ENCODE assay signal across 8 cellular contexts in the genomic region with DNA sequence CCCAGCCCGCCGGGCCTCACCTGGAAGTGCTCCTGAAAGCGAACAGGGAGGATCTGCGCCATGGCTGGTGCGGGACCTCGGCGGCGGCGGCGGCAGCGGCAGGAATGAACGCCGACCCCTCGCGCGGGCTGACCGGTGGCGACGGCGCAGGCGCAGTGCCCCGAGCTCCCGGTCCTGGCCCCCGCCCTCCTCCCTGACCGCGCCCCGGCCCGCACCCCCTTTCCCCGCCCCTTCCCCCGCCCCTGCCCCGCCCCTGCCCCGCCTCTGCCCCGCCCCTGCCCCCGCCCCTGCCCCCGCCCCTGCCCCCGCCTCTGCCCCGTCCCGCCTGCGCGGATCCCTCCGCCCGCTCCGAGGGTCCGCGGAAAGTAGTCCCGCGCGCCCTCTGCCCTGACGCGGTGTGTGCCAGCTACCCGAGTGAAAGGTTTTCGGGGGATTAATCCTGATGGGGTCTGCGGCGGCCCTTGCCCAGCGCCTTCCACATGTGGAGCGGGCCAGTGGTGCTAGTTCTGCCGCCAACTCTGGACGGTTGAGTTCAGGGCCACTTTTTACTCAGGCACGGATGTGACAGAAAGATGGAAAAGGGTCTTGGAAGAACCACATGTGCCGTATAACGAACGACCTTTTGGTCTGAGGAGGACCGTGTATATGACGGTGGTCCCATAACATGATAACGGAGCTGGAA. TPM values are rescaled to one million over a fixed set of nuclear protein-coding genes. Genes with fewer than 3 reads are reported as not detected.
DNase-seq lines count a peak whose midpoint lies in the region; ATAC-seq, FAIRE-seq and TF ChIP-seq lines count a peak whose summit lies in the region.

A gene (minus strand): TSS at position 140 of the 682 bp plus-strand sequence. CDS start 78 bp downstream, at position 62.

- no peaks in the 10 kb centered on the region for H3K9me3 Mint-ChIP-seq in activated naive CD8-positive, alpha-beta T cell treated with anti-CD3 and anti-CD28 coated beads for 36 hours

- intact Hi-C loops in A673 (cut with micrococcal nuclease; ENCODE audit: unreplicated experiment) (loop anchor here (5.0 kb wide), 1 partner anchor 114 kb away; a partner anchor contains a TSS), Right ventricle myocardium superior (cut with DNase I) (no loop called here), pancreas (cut with DNase I) (no loop called here), thyroid gland (cut with DNase I) (loop anchor here (5.0 kb wide), 1 partner anchor 114 kb away; a partner anchor contains a TSS)

- ATAC-seq in Right ventricle myocardium superior (ENCODE audit: poor library complexity) (peak; percentile 91), pancreas (peak; percentile 83 to 92 (median 90))

- CTCF ChIA-PET in A673 (lab: Charles Lee) (interaction anchor here (0.5 to 1.1 kb wide), 2 partner anchors 8 to 117 kb away, joined by 3 read pairs; no protein-coding TSS in a partner anchor), SK-N-SH (lab: Yijun Ruan, JAX) (interaction anchor here (0.6 to 2.5 kb wide), 9 partner anchors 8 to 147 kb away, joined by 3 to 9 read pairs (median 4); a partner anchor contains a TSS)

- no peaks in the 10 kb centered on the region for H3K36me3 Mint-ChIP-seq in activated naive CD8-positive, alpha-beta T cell treated with anti-CD3 and anti-CD28 coated beads for 36 hours

- H3K4me3 Mint-ChIP-seq in activated naive CD8-positive, alpha-beta T cell treated with anti-CD3 and anti-CD28 coated beads for 36 hours = peak within 1 kb of the TSS; percentile 85

- peaks cover 21% of the 10 kb centered on the region for H3K4me1 Mint-ChIP-seq in activated naive CD8-positive, alpha-beta T cell treated with anti-CD3 and anti-CD28 coated beads for 36 hours

- H3K9ac ChIP-seq in HUES64 (ENCODE audit: low read depth, low read length) = peak within 1 kb of the TSS; percentile 70
- peak within 1 kb of the TSS; percentile 86 for H3K9ac ChIP-seq in SK-N-SH

- H3K79me2 ChIP-seq in SK-N-SH (ENCODE audit: insufficient read depth) = peaks cover 31% of the 10 kb centered on the region; the same call in 1 of the 2 replicates

- DNase-seq in A673 (ENCODE audit: low spot score) = peak; percentile 80
- peak; percentile 98 for DNase-seq in GM18507 (ENCODE audit: extremely low spot score, insufficient read length, low read depth)
- peak; percentile 100 for DNase-seq in SK-N-SH
- peak; percentile 67 for DNase-seq in activated naive CD8-positive, alpha-beta T cell treated with anti-CD3 and anti-CD28 coated beads for 36 hours
- peak; percentile 91 for DNase-seq in Right ventricle myocardium superior
- peak; percentile 72 to 93 (median 84) for DNase-seq in pancreas
- DNase-seq in thyroid gland = peak; percentile 83 to 85

- WGBS in HUES64 = 1% methylated on average over 54 of the region's 65 CpGs
- 10% methylated on average over 7 of the region's 65 CpGs for WGBS in SK-N-SH (ENCODE audit: low lambda C conversion rate)
- 1% methylated on average over 30 to 54 of the region's 65 CpGs for WGBS in pancreas, 2 donors
- WGBS in thyroid gland, 2 donors = 0 to 3% methylated on average over 13 of the region's 65 CpGs

- TF ChIP-seq CTCF in A673 (conservative IDR thresholded peaks at IDR 0.05; ENCODE audit: low read depth, low read length) (no peak), SK-N-SH (IDR thresholded peaks at IDR 0.05) (no peak), pancreas (IDR thresholded peaks at IDR 0.05) (no peak), thyroid gland (IDR thresholded peaks at IDR 0.05) (no peak)

- H3F3A ChIP-seq in SK-N-SH (replicated peaks; ENCODE audit: insufficient read depth) = peaks cover 5% of the 10 kb centered on the region

- H3K27me3 ChIP-seq in A673 (replicated peaks; ENCODE audit: insufficient read depth, low read depth, low read length, poor library complexity) (no peaks in the 10 kb centered on the region), HUES64 (ENCODE audit: insufficient read depth, low read length) (peaks cover 24% of the 10 kb centered on the region), SK-N-SH (ENCODE audit: insufficient read depth) (no peaks in the 10 kb centered on the region), pancreas (no peaks in the 10 kb centered on the region), thyroid gland (no peaks in the 10 kb centered on the region)

- TF ChIP-seq RAD21 in SK-N-SH (IDR thresholded peaks at IDR 0.05; ENCODE audit: low read length) = no peak

- peak within 1 kb of the TSS; percentile 61 for H3K27ac Mint-ChIP-seq in activated naive CD8-positive, alpha-beta T cell treated with anti-CD3 and anti-CD28 coated beads for 36 hours

- peak in 1 of 2 donors; percentile 83 for TF ChIP-seq POLR2A in thyroid gland (IDR thresholded peaks at IDR 0.05)

- H3K27ac ChIP-seq in A673 (ENCODE audit: low read depth, low read length, poor library complexity, severe bottlenecking) = peak within 1 kb of the TSS; percentile 64
- H3K27ac ChIP-seq in HUES64 (ENCODE audit: low read depth, low read length) = no peak within 1 kb of the TSS; the same call in 1 of the 2 replicates
- H3K27ac ChIP-seq in SK-N-SH (ENCODE audit: low read depth in 2 of 2, low read length in 1 of 2) = peak within 1 kb of the TSS; percentile 16 to 68; a peak in 3 of 4 replicates
- H3K27ac ChIP-seq in pancreas = peak within 1 kb of the TSS in 3 of 4 donors; percentile 39 to 66 (median 57)
- peak within 1 kb of the TSS; percentile 62 to 76 (median 63) for H3K27ac ChIP-seq in thyroid gland

- H4K20me1 ChIP-seq in SK-N-SH (ENCODE audit: insufficient read depth) = no peaks in the 10 kb centered on the region

- H3K4me2 ChIP-seq in SK-N-SH = peak within 1 kb of the TSS; percentile 94

- peak within 1 kb of the TSS; percentile 100 for H2AFZ ChIP-seq in SK-N-SH (ENCODE audit: low read depth)

- H3K9me3 ChIP-seq in A673 (ENCODE audit: low read depth, low read length, poor library complexity, severe bottlenecking) (no peaks in the 10 kb centered on the region), HUES64 (ENCODE audit: insufficient read depth, low read depth, low read length) (no peaks in the 10 kb centered on the region), SK-N-SH (no peaks in the 10 kb centered on the region), pancreas (no peaks in the 10 kb centered on the region), thyroid gland (no peaks in the 10 kb centered on the region)

- H3K4me3 ChIP-seq in A673 (ENCODE audit: low read depth, low read length, poor library complexity, severe bottlenecking) (peak within 1 kb of the TSS; percentile 79), HUES64 (ENCODE audit: low read length) (peak within 1 kb of the TSS; percentile 78), SK-N-SH (ENCODE audit: low read depth in 2 of 2, low read length in 1 of 2) (peak within 1 kb of the TSS; percentile 84 to 92), pancreas (peak within 1 kb of the TSS; percentile 60 to 95 (median 80)), thyroid gland (replicated peaks in 1 of 3) (peak within 1 kb of the TSS; percentile 57 to 98 (median 74))

- H3K36me3 ChIP-seq in A673 (ENCODE audit: insufficient read depth, low read length, poor library complexity, severe bottlenecking) = no peaks in the 10 kb centered on the region
- H3K36me3 ChIP-seq in HUES64 (ENCODE audit: insufficient read depth, low read length) = no peaks in the 10 kb centered on the region
- no peaks in the 10 kb centered on the region for H3K36me3 ChIP-seq in SK-N-SH (replicated peaks in 1 of 2; ENCODE audit: control insufficient read depth in 1 of 2, insufficient read depth in 2 of 2, low read length in 1 of 2)
- no peaks in the 10 kb centered on the region for H3K36me3 ChIP-seq in pancreas
- H3K36me3 ChIP-seq in thyroid gland = no peaks in the 10 kb centered on the region

- FAIRE-seq in GM18507 (lab: Jason Lieb, UNC) (no peak), pancreas (lab: Jason Lieb, UNC) (no peak)

- H3K27me3 Mint-ChIP-seq in activated naive CD8-positive, alpha-beta T cell treated with anti-CD3 and anti-CD28 coated beads for 36 hours = peaks cover 28% of the 10 kb centered on the region

- no peak for TF ChIP-seq EP300 in SK-N-SH (IDR thresholded peaks at IDR 0.05; ENCODE audit: borderline replicate concordance in 1 of 2, low read depth in 1 of 2, low read length in 1 of 2)

- no peaks in the 10 kb centered on the region for H3K9me2 ChIP-seq in SK-N-SH

- BruUV-seq in A673 (replicated peaks; lab: Mats Ljungman, UMichigan) = no TSS peak

- peaks cover 8% of the 10 kb centered on the region for H3K4me1 ChIP-seq in A673 (ENCODE audit: insufficient read depth, low read length, poor library complexity, severe bottlenecking)
- peaks cover 17% of the 10 kb centered on the region for H3K4me1 ChIP-seq in HUES64 (ENCODE audit: insufficient read depth, low read length)
- peaks cover 14 to 18% of the 10 kb centered on the region in 2 experiments for H3K4me1 ChIP-seq in SK-N-SH (ENCODE audit: control insufficient read depth in 1 of 2, insufficient read depth in 2 of 2, low read depth in 1 of 2, low read length in 1 of 2)
- peaks cover 0 to 13% (median 0%) of the 10 kb centered on the region in 3 donors for H3K4me1 ChIP-seq in pancreas
- H3K4me1 ChIP-seq in thyroid gland = peaks cover 16 to 24% of the 10 kb centered on the region in 2 donors

- POLR2A ChIA-PET in A673 (lab: Charles Lee; ENCODE audit: low non-redundant PET) (no interaction called here), SK-N-SH (lab: Yijun Ruan, JAX) (interaction anchor here (0.9 kb wide), 1 partner anchor 113 kb away, joined by 5 read pairs; a partner anchor contains a TSS)

TF ChIP-seq in SK-N-SH, 30 proteins besides CTCF, POLR2A, EP300 and RAD21 (continues in another document):
- TF ChIP-seq, protein P1, sequence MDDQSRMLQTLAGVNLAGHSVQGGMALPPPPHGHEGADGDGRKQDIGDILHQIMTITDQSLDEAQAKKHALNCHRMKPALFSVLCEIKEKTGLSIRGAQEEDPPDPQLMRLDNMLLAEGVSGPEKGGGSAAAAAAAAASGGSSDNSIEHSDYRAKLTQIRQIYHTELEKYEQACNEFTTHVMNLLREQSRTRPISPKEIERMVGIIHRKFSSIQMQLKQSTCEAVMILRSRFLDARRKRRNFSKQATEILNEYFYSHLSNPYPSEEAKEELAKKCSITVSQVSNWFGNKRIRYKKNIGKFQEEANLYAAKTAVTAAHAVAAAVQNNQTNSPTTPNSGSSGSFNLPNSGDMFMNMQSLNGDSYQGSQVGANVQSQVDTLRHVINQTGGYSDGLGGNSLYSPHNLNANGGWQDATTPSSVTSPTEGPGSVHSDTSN (IDR thresholded peaks at IDR 0.05) = peak; percentile 70
- TF ChIP-seq POLR2AphosphoS5 (IDR thresholded peaks at IDR 0.05; ENCODE audit: low read depth, low read length) (peak; percentile 41; the same call in 1 of the 2 replicates), NRF1 (IDR thresholded peaks at IDR 0.05; ENCODE audit: low read depth, low read length) (peak; percentile 56)

RNA-seq across cellular contexts. Expression of the gene that starts here (rescaled TPM):
- total RNA-seq in A673 (2021) (7.5 and 11.5 TPM in 2 replicates), Right ventricle myocardium superior (9.6 TPM), pancreas (1 to 10 TPM; 1.7 to 2.7 (median 2.1) TPM), thyroid gland (10 to 100 TPM in 3 of 4 donors, 1 to 10 TPM in 1; 8.5 to 19.2 (median 12.8) TPM)
- polyA plus RNA-seq in HUES64 (2013, experiment 1 of 2) = 5.1 TPM
- polyA plus RNA-seq in HUES64 (2013, experiment 2 of 2) = 5.8 TPM
- polyA plus RNA-seq in SK-N-SH (2012; rRNA removed) (6.7 and 8.6 TPM in 2 replicates), pancreas (1 to 10 TPM; 4.2 to 6.4 TPM)
- polyA plus RNA-seq in SK-N-SH (2012; cell fraction: cytosol; rRNA removed) = 4.0 and 4.4 TPM in 2 replicates
- polyA plus RNA-seq in SK-N-SH (2012; cell fraction: nucleus; rRNA removed) = 29.0 and 30.8 TPM in 2 replicates
- under 1 TPM; 0.29 to 0.52 TPM for total RNA-seq in activated naive CD8-positive, alpha-beta T cell treated with anti-CD3 and anti-CD28 coated beads for 36 hours

Comparison
In these comparisons a context has a peak if more than half of its experiments do, and no peak if none do; other contexts are left out.
1. Peak in DNase-seq in activated naive CD8-positive, alpha-beta T cell treated with anti-CD3 and anti-CD28 coated beads for 36 hours; RNA of the gene not detected or under 1 TPM.
2. intact Hi-C loops: an anchor here in A673 (5.0 kb wide) and thyroid gland (5.0 kb wide); none called in Right ventricle myocardium superior and pancreas.